ENCODE assay signal across 27 cellular contexts in the genomic region with DNA sequence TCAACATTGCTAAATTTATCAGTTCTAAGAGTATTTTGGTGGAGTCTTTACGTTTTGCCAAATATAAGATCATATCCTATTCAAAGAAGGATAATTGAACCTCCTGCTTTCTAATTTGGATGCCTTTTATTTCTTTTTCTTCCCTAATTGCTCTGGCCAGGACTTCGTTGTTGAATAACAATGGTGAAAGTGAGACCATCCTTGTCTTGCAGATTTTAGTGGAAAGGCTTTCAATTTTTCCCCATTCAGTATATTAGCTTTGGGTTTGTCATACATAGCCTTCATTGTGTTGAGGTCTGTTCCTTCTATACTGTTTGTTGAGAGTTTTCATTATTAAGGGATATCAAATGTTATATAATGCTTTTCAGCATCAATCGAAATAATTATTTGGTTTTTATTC.
DNase-seq lines count a peak whose midpoint lies in the region; FAIRE-seq and TF ChIP-seq lines count a peak whose summit lies in the region.
"Had no signal": no experiment of that assay in that cellular context is flagged by ENCODE, and none has a peak within 500 bp of the region (broad histone marks: within the 10 kb centered on the region; RNA-seq: fewer than 3 reads in every experiment).

No MANE protein-coding gene starts in this region.

- H3K4me3 ChIP-seq in NT2/D1 (ENCODE audit: insufficient read length, low read depth) = no peak overlapping the region
- H3K4me3 ChIP-seq in H1 (ENCODE audit: extremely low read depth in 1 of 4, insufficient read depth in 2 of 4, low read depth in 3 of 4, low read length in 4 of 4) = no peak overlapping the region
- H3K4me3 ChIP-seq: BLaER1, GM12878 had no signal

- no peak overlapping the region for H2BK5ac ChIP-seq in H1 (ENCODE audit: low read depth, low read length)

- H4K20me1 ChIP-seq in H1 (replicated peaks in 1 of 2; ENCODE audit: control insufficient read depth in 1 of 2, insufficient read depth in 2 of 2, low read length in 2 of 2) = no peaks in the 10 kb centered on the region
- H4K20me1 ChIP-seq: BLaER1 had no signal

- no peak overlapping the region for H4K5ac ChIP-seq in H1 (ENCODE audit: insufficient read length, low read depth, low read length)

- no peaks in the 10 kb centered on the region for H3K79me1 ChIP-seq in H1 (ENCODE audit: low read depth, low read length)

- no peak overlapping the region for H3K14ac ChIP-seq in H1 (ENCODE audit: insufficient read length)

- TF ChIP-seq RAD21 in H1 (IDR thresholded peaks at IDR 0.05 in 1 of 2, conservative IDR thresholded peaks at IDR 0.05 in 1 of 2; ENCODE audit: low read depth in 2 of 2, low read length in 2 of 2) = no peak

- no peaks in the 10 kb centered on the region for H3K79me2 ChIP-seq in H1 (ENCODE audit: control insufficient read depth in 1 of 2, insufficient read depth in 2 of 2, low read length in 2 of 2)

- 72% methylated on average over 3 of the region's 3 CpGs; no CpG with 5 or more reads in 1 of the 2 experiments for WGBS in H1 (ENCODE audit: extremely low coverage in 1 of 2, insufficient coverage in 1 of 2, insufficient read length in 1 of 2, insufficient replicate concordance in 2 of 2, low coverage in 1 of 2, low lambda C conversion rate in 2 of 2, missing lambda C conversion rate in 1 of 2), 2 experiments

- no peak overlapping the region for H4K8ac ChIP-seq in H1 (ENCODE audit: extremely low read depth, insufficient read depth, low read length)

- H3K4me1 ChIP-seq in NT2/D1 (ENCODE audit: insufficient read depth, insufficient read length) (no peaks in the 10 kb centered on the region), H1 (replicated peaks in 1 of 4; ENCODE audit: control insufficient read depth in 3 of 4, insufficient read depth in 4 of 4, low read length in 3 of 4) (no peaks in the 10 kb centered on the region)
- H3K4me1 ChIP-seq: BE2C, BLaER1 had no signal

- no peak overlapping the region for H4K91ac ChIP-seq in H1 (replicated peaks; ENCODE audit: insufficient read length, low read length)

- TF ChIP-seq CTCF in H1 (IDR thresholded peaks at IDR 0.05; ENCODE audit: control extremely low read depth in 1 of 3, insufficient read depth in 1 of 3, low read depth in 1 of 3, low read length in 3 of 3) = no peak

- no peaks in the 10 kb centered on the region for H3K36me3 ChIP-seq in NT2/D1 (ENCODE audit: insufficient read depth, insufficient read length, low read length)
- no peaks in the 10 kb centered on the region for H3K36me3 ChIP-seq in H1 (ENCODE audit: control insufficient read depth in 2 of 4, insufficient read depth in 4 of 4, low read length in 3 of 4)
- H3K36me3 ChIP-seq: BE2C, BLaER1 had no signal

- H3K27me3 ChIP-seq in NT2/D1 (ENCODE audit: insufficient read depth, insufficient read length) (no peaks in the 10 kb centered on the region), H1 (replicated peaks in 1 of 4; ENCODE audit: control insufficient read depth in 3 of 4, extremely low read depth in 1 of 4, insufficient read depth in 3 of 4, low read length in 3 of 4) (no peaks in the 10 kb centered on the region)
- H3K27me3 ChIP-seq: BE2C, BLaER1 had no signal

- no peaks in the 10 kb centered on the region for H3K23me2 ChIP-seq in H1 (ENCODE audit: low read depth, low read length)

- no peak overlapping the region for H2AK5ac ChIP-seq in H1 (ENCODE audit: low read depth, low read length)

- no peak overlapping the region for H3K4me2 ChIP-seq in H1 (ENCODE audit: insufficient read depth in 1 of 2, low read depth in 2 of 2, low read length in 2 of 2)
- H3K4me2 ChIP-seq: BLaER1 had no signal

- H3K9me3 ChIP-seq in NT2/D1 (ENCODE audit: insufficient read depth, low read length) (no peaks in the 10 kb centered on the region), H1 (ENCODE audit: insufficient read depth in 2 of 2, low read depth in 1 of 2, low read length in 1 of 2) (no peaks in the 10 kb centered on the region; a peak in 1 of 4 replicates)
- H3K9me3 ChIP-seq: BE2C had no signal

- CTCF ChIA-PET in H1 (lab: Charles Lee; ENCODE audit: partially characterized antibody) = no interaction called here

- H2BK120ac ChIP-seq in H1 (replicated peaks; ENCODE audit: low read depth, low read length) = no peak overlapping the region

- no peak overlapping the region for H2BK12ac ChIP-seq in H1 (ENCODE audit: low read depth, low read length)

- H3K9ac ChIP-seq in NT2/D1 (ENCODE audit: insufficient read length, low read depth) = no peak overlapping the region
- H3K9ac ChIP-seq in H1 (replicated peaks in 1 of 4; ENCODE audit: extremely low read depth in 1 of 4, low read depth in 3 of 4, low read length in 3 of 4) = no peak overlapping the region
- H3K9ac ChIP-seq: BLaER1 had no signal

- no peak overlapping the region for H3K18ac ChIP-seq in H1 (ENCODE audit: extremely low read depth, low read length)

- TF ChIP-seq POLR2A in H1 (IDR thresholded peaks at IDR 0.05; ENCODE audit: control extremely low read depth in 1 of 2, low read depth in 2 of 2, low read length in 2 of 2) = no peak

- H3K23ac ChIP-seq in H1 (ENCODE audit: insufficient read length) = no peak overlapping the region

- DNase-seq in NT2/D1 (ENCODE audit: low read depth, low spot score) = peak; percentile 15
- no peak for DNase-seq in H1 (ENCODE audit: low read depth in 1 of 2, low spot score in 2 of 2)
- peak; percentile 5 for DNase-seq in iPS DF 19.7 (ENCODE audit: low read depth, low spot score)
- no peak for DNase-seq in dermis blood vessel endothelial cell
- no peak for DNase-seq in retina
- DNase-seq in GOT3 (lab: John Stamatoyannopoulos, UW) = no peak
- no peak for DNase-seq in OCI-M1 (lab: John Stamatoyannopoulos, UW)
- DNase-seq: 8988T; ACHN; BE2C; C1 segment of cervical spinal cord; CD4-positive, alpha-beta memory T cell; CD4-positive, CD25-positive, alpha-beta regulatory T cell; CD8-positive, alpha-beta memory T cell; COR-L47; DMS 273 treated with DMSO at 0.1 percent for 48 hours; DMS153; DMS53; DMS79; DND-41; EL; GDM1 had no signal

- POLR2A ChIA-PET in H1 (lab: Charles Lee; ENCODE audit: partially characterized antibody) = no interaction called here

- no peak overlapping the region for H2BK20ac ChIP-seq in H1 (ENCODE audit: low read length)

- H3K27ac ChIP-seq in H1 (ENCODE audit: low read depth, low read length) = no peak overlapping the region
- H3K27ac ChIP-seq: BLaER1 had no signal

- no peak for FAIRE-seq in H1 (lab: Jason Lieb, UNC)
- FAIRE-seq: A204.1, GM12878, GM12892, GM18507 had no signal

- H2BK15ac ChIP-seq in H1 (ENCODE audit: low read length) = no peak overlapping the region

- H3K56ac ChIP-seq in H1 (replicated peaks; ENCODE audit: insufficient read length, low read depth, low read length) = no peak overlapping the region

- no peak for TF ChIP-seq EP300 in H1 (IDR thresholded peaks at IDR 0.05; ENCODE audit: borderline replicate concordance in 1 of 2, low read depth in 2 of 2, low read length in 2 of 2)

- no peak overlapping the region for H3K4ac ChIP-seq in H1 (replicated peaks; ENCODE audit: insufficient read length, low read depth, low read length)

- no peak overlapping the region for H2AFZ ChIP-seq in H1 (ENCODE audit: low read length)

TF ChIP-seq in H1, 55 proteins besides CTCF, POLR2A, EP300 and RAD21:
- TF ChIP-seq FOSL1 (IDR thresholded peaks at IDR 0.05; ENCODE audit: insufficient read depth, low read depth, low read length) = no peak
- TF ChIP-seq NANOG (IDR thresholded peaks at IDR 0.05; ENCODE audit: insufficient read depth, low read depth, low read length, poor library complexity, severe bottlenecking) = peak; percentile 43
- TF ChIP-seq POU5F1 (IDR thresholded peaks at IDR 0.05; ENCODE audit: low read depth, low read length) = peak; percentile 67; the same call in 1 of the 2 replicates
TF ChIP-seq in H1: peak in this region for 2.

Comparison
In these comparisons a context has a peak if more than half of its experiments do, and no peak if none do; other contexts are left out.
1. DNase-seq: peak in NT2/D1 (single experiment) and iPS DF 19.7 (single experiment); none in H1 (0 of 2), dermis blood vessel endothelial cell (single experiment), retina (single experiment), GOT3 (single experiment) and OCI-M1 (single experiment).